Comparison of ENCODE assay signal across 8 cellular contexts in genomic region chr6:7991992-7992815, GRCh38.
DNase-seq lines count a peak whose midpoint lies in the region; ATAC-seq lines count a peak whose summit lies in the region.

No MANE protein-coding gene starts in this region.

- H3K27ac ChIP-seq in mesodermal cell (ENCODE audit: low read depth, low read length, severe bottlenecking) = peak overlapping the region; percentile 87

- no peak overlapping the region for H3K4me3 ChIP-seq in mesodermal cell (ENCODE audit: extremely low read depth, insufficient read depth, low read length, poor library complexity, severe bottlenecking)

- H3K36me3 ChIP-seq in mesodermal cell (ENCODE audit: control insufficient read depth, insufficient read depth, low read length) = no peaks in the 10 kb centered on the region

- ATAC-seq in HG02678 (IDR thresholded peaks at IDR 0.05; ENCODE audit: unreplicated experiment) = peak; percentile 85

- H3K9me3 ChIP-seq in mesodermal cell (ENCODE audit: control insufficient read depth, low read length) = no peaks in the 10 kb centered on the region

- peak; percentile 52 for DNase-seq in NCI-H82 (lab: John Stamatoyannopoulos, UW)
- no peak for DNase-seq in NCI-H82 treated with DMSO at 0.1 percent for 48 hours (lab: John Stamatoyannopoulos, UW; ENCODE audit: unreplicated experiment)
- DNase-seq in NCI-H69 (lab: John Stamatoyannopoulos, UW) = peak; percentile 85
- DNase-seq in dermis microvascular lymphatic vessel endothelial cell (ENCODE audit: low read depth in 2 of 2) = peak; percentile 84 to 95
- DNase-seq in NCI-H1930 (lab: John Stamatoyannopoulos, UW) = no peak
- no peak for DNase-seq in activated gamma-delta T cell (lab: John Stamatoyannopoulos, UW)

- H3K4me1 ChIP-seq in mesodermal cell (ENCODE audit: control insufficient read depth, insufficient read depth, low read length, poor library complexity, severe bottlenecking) = peaks cover 23% of the 10 kb centered on the region

- WGBS in mesodermal cell (ENCODE audit: insufficient coverage in 2 of 2), 2 experiments = 17 to 26% methylated on average over 5 of the region's 7 CpGs

Comparison
In these comparisons a context has a peak if more than half of its experiments do, and no peak if none do; other contexts are left out.
1. DNase-seq: peak in NCI-H82 (single experiment), NCI-H69 (single experiment) and dermis microvascular lymphatic vessel endothelial cell (2 of 2); none in NCI-H82 treated with DMSO at 0.1 percent for 48 hours (single experiment), NCI-H1930 (0 of 2) and activated gamma-delta T cell (single experiment).